16 cellular contexts compared by ENCODE assay signal in genomic region chr1:174161813-174162212, GRCh38. TPM values are rescaled to one million over a fixed set of nuclear protein-coding genes. Genes with fewer than 3 reads are reported as not detected.
DNase-seq lines count a peak whose midpoint lies in the region; ATAC-seq and TF ChIP-seq lines count a peak whose summit lies in the region.
"Had no signal": no experiment of that assay in that cellular context is flagged by ENCODE, and none has a peak within 500 bp of the region (broad histone marks: within the 10 kb centered on the region; RNA-seq: fewer than 3 reads in every experiment).

No MANE protein-coding gene starts in this region.

- H4K20me1 ChIP-seq in DND-41 (ENCODE audit: insufficient read depth, low read length) (no peaks in the 10 kb centered on the region), OCI-LY3 (ENCODE audit: insufficient read depth, low read length) (peaks cover 17% of the 10 kb centered on the region)

- H3K4me3 ChIP-seq in DND-41 (ENCODE audit: low read depth in 1 of 2, low read length in 2 of 2): no peak overlapping the region
- H3K4me3 ChIP-seq in OCI-LY3 (ENCODE audit: low read length): peak overlapping the region; percentile 82
- H3K4me3 ChIP-seq: transverse colon had no signal

- H3K27me3 Mint-ChIP-seq in activated T-cell treated with anti-CD3 and anti-CD28 coated beads, Interleukin-2, amount 50 U/mL, for 24 hours: no peaks in the 10 kb centered on the region
- no peaks in the 10 kb centered on the region for H3K27me3 Mint-ChIP-seq in natural killer cell treated with Interleukin-12 subunit alpha and Interleukin-12 subunit beta and Interleukin-15 and Interleukin-18, amount 100 ng/mL, for 72 hours
- H3K27me3 Mint-ChIP-seq: activated naive CD4-positive, alpha-beta T cell treated with anti-CD3 and anti-CD28 coated beads, Interleukin-2, amount 10 ng/mL, durations not matched to agents 7 days and 5 days had no signal

- no peak overlapping the region for H3K27ac ChIP-seq in DND-41 (ENCODE audit: low read length)
- H3K27ac ChIP-seq in OCI-LY3 (ENCODE audit: low read length): peak overlapping the region; percentile 28; the same call in 1 of the 2 replicates
- H3K27ac ChIP-seq: transverse colon had no signal

- H3K27ac Mint-ChIP-seq in activated T-cell treated with anti-CD3 and anti-CD28 coated beads, Interleukin-2, amount 50 U/mL, for 24 hours: no peak overlapping the region
- H3K27ac Mint-ChIP-seq in natural killer cell treated with Interleukin-12 subunit alpha and Interleukin-12 subunit beta and Interleukin-15 and Interleukin-18, amount 100 ng/mL, for 72 hours: peak overlapping the region in 1 of 2 donors; percentile 14
- H3K27ac Mint-ChIP-seq: activated naive CD4-positive, alpha-beta T cell treated with anti-CD3 and anti-CD28 coated beads, Interleukin-2, amount 10 ng/mL, durations not matched to agents 7 days and 5 days; T-helper 1 cell treated with Interleukin-12 subunit alpha and Interleukin-12 subunit beta and Interleukin-4 antibody, amounts not matched to agents 30 μg/mL and 1 μg/mL, for 36 hours had no signal

- H3K4me1 ChIP-seq in DND-41 (ENCODE audit: insufficient read depth, low read length): peaks cover 29% of the 10 kb centered on the region
- peaks cover 72% of the 10 kb centered on the region for H3K4me1 ChIP-seq in OCI-LY3 (ENCODE audit: low read length)

- no peaks in the 10 kb centered on the region for H3K9me3 ChIP-seq in DND-41 (ENCODE audit: insufficient read depth, low read length, severe bottlenecking)
- H3K9me3 ChIP-seq in OCI-LY3 (ENCODE audit: insufficient read depth, low read length): no peaks in the 10 kb centered on the region
- H3K9me3 ChIP-seq: transverse colon had no signal

- H3K27me3 ChIP-seq in DND-41 (ENCODE audit: insufficient read depth, low read length, poor library complexity) (no peaks in the 10 kb centered on the region), OCI-LY3 (ENCODE audit: low read depth, low read length) (no peaks in the 10 kb centered on the region)
- H3K27me3 ChIP-seq: transverse colon had no signal

- DNase-seq in activated T-cell treated with anti-CD3 and anti-CD28 coated beads, Interleukin-2, amount 50 U/mL, for 24 hours: no peak
- DNase-seq in activated T-cell treated with anti-CD3 and anti-CD28 coated beads for 4 hours (no peak), DND-41 (no peak), OCI-M2 (lab: John Stamatoyannopoulos, UW; ENCODE audit: unreplicated experiment) (no peak), amniotic stem cell (lab: John Stamatoyannopoulos, UW) (no peak)
- no peak for DNase-seq in natural killer cell treated with Interleukin-12 subunit alpha and Interleukin-12 subunit beta and Interleukin-15 and Interleukin-18, amount 100 ng/mL, for 72 hours (ENCODE audit: low spot score)
- DNase-seq: activated naive CD4-positive, alpha-beta T cell treated with anti-CD3 and anti-CD28 coated beads, Interleukin-2, amount 10 ng/mL, durations not matched to agents 7 days and 5 days; MV-4-11; NCI-H2081 treated with DMSO at 0.1 percent for 48 hours; NCI-H510A; SIG-M5 had no signal

- peaks cover 23% of the 10 kb centered on the region for H3K36me3 Mint-ChIP-seq in activated T-cell treated with anti-CD3 and anti-CD28 coated beads, Interleukin-2, amount 50 U/mL, for 24 hours (ENCODE audit: low read depth)
- H3K36me3 Mint-ChIP-seq in natural killer cell treated with Interleukin-12 subunit alpha and Interleukin-12 subunit beta and Interleukin-15 and Interleukin-18, amount 100 ng/mL, for 72 hours: no peaks in the 10 kb centered on the region

- H3K36me3 ChIP-seq in DND-41 (ENCODE audit: insufficient read depth, low read length) (no peaks in the 10 kb centered on the region; the same call in 1 of the 2 replicates), OCI-LY3 (replicated peaks; ENCODE audit: low read depth, low read length) (peaks cover 3% of the 10 kb centered on the region)
- H3K36me3 ChIP-seq: transverse colon had no signal

- TF ChIP-seq CTCF in DND-41 (IDR thresholded peaks at IDR 0.05; ENCODE audit: borderline replicate concordance, extremely low read depth, low read length, poor library complexity, severe bottlenecking): no peak
- TF ChIP-seq CTCF in OCI-LY3 (IDR thresholded peaks at IDR 0.05; ENCODE audit: low read depth, low read length): no peak

- no peak overlapping the region for H3K9ac ChIP-seq in DND-41 (ENCODE audit: low read depth, low read length)
- no peak overlapping the region for H3K9ac ChIP-seq in OCI-LY3 (ENCODE audit: low read length)

- no peak for ATAC-seq in DND-41 (ENCODE audit: insufficient read depth, low read depth)
- no peak for ATAC-seq in natural killer cell treated with Interleukin-12 subunit alpha and Interleukin-12 subunit beta and Interleukin-15 and Interleukin-18, amount 100 ng/mL, for 72 hours
- ATAC-seq in GM18868 (IDR thresholded peaks at IDR 0.05; ENCODE audit: unreplicated experiment): no peak
- ATAC-seq: activated CD4-positive, CD25-positive, alpha-beta regulatory T cell treated with anti-CD3 and anti-CD28 coated beads, Interleukin-2, amount 50 U/mL, for 24 hours had no signal

- peaks cover 77% of the 10 kb centered on the region for H3K4me1 Mint-ChIP-seq in activated T-cell treated with anti-CD3 and anti-CD28 coated beads, Interleukin-2, amount 50 U/mL, for 24 hours (ENCODE audit: low read depth)
- peaks cover 69 to 83% of the 10 kb centered on the region in 2 donors for H3K4me1 Mint-ChIP-seq in natural killer cell treated with Interleukin-12 subunit alpha and Interleukin-12 subunit beta and Interleukin-15 and Interleukin-18, amount 100 ng/mL, for 72 hours (ENCODE audit: low read depth in 2 of 2)

- no peaks in the 10 kb centered on the region for H3K9me3 Mint-ChIP-seq in activated T-cell treated with anti-CD3 and anti-CD28 coated beads, Interleukin-2, amount 50 U/mL, for 24 hours
- H3K9me3 Mint-ChIP-seq in natural killer cell treated with Interleukin-12 subunit alpha and Interleukin-12 subunit beta and Interleukin-15 and Interleukin-18, amount 100 ng/mL, for 72 hours: no peaks in the 10 kb centered on the region
- H3K9me3 Mint-ChIP-seq: activated naive CD4-positive, alpha-beta T cell treated with anti-CD3 and anti-CD28 coated beads, Interleukin-2, amount 10 ng/mL, durations not matched to agents 7 days and 5 days; T-helper 1 cell treated with Interleukin-12 subunit alpha and Interleukin-12 subunit beta and Interleukin-4 antibody, amounts not matched to agents 30 μg/mL and 1 μg/mL, for 36 hours had no signal

- H3K79me2 ChIP-seq in DND-41 (ENCODE audit: insufficient read depth, low read length): peaks cover 45% of the 10 kb centered on the region
- peaks cover 69% of the 10 kb centered on the region for H3K79me2 ChIP-seq in OCI-LY3 (ENCODE audit: low read length)

- H3K4me3 Mint-ChIP-seq in activated T-cell treated with anti-CD3 and anti-CD28 coated beads, Interleukin-2, amount 50 U/mL, for 24 hours: peak overlapping the region; percentile 53
- H3K4me3 Mint-ChIP-seq in natural killer cell treated with Interleukin-12 subunit alpha and Interleukin-12 subunit beta and Interleukin-15 and Interleukin-18, amount 100 ng/mL, for 72 hours: peak overlapping the region; percentile 92

- H2AFZ ChIP-seq in DND-41 (ENCODE audit: low read depth, low read length): no peak overlapping the region
- no peak overlapping the region for H2AFZ ChIP-seq in OCI-LY3 (ENCODE audit: low read depth, low read length)

- H3K4me2 ChIP-seq in DND-41 (ENCODE audit: insufficient read depth, low read length): 0 out of 2 replicates have a peak overlapping the region, but pooled peaks have one; percentile 26
- peak overlapping the region; percentile 79 for H3K4me2 ChIP-seq in OCI-LY3 (ENCODE audit: low read length)

RNA-seq across cellular contexts. Expression of gene RABGAP1L, which starts 2.5 kb away (rescaled TPM):
- 100 to 1,000 TPM in 1 of 2 donors, 10 to 100 TPM in 1; 53.4 to 101 TPM for total RNA-seq in natural killer cell treated with Interleukin-12 subunit alpha and Interleukin-12 subunit beta and Interleukin-15 and Interleukin-18, amount 100 ng/mL, for 72 hours
